1 cellular context compared by ENCODE assay signal in genomic region chr7:81209059-81209458, GRCh38.
TF ChIP-seq lines count a peak whose summit lies in the region.

No MANE protein-coding gene starts in this region.

TF ChIP-seq in K562, 482 proteins besides CTCF, POLR2A, EP300 and RAD21 (continued from another document):
- TF ChIP-seq ZNF592 (IDR thresholded peaks at IDR 0.05) = peak; percentile 70
- TF ChIP-seq NCOR1 (IDR thresholded peaks at IDR 0.05) = peak; percentile 70
- peak; percentile 44; the same call in 1 of the 2 replicates for TF ChIP-seq MYNN (IDR thresholded peaks at IDR 0.05)
- TF ChIP-seq MYNN (CRISPR knock-in tag; IDR thresholded peaks at IDR 0.05) = no peak
- peak; percentile 90 for TF ChIP-seq ZNF316 (IDR thresholded peaks at IDR 0.05)
- TF ChIP-seq NFE2 (IDR thresholded peaks at IDR 0.05; ENCODE audit: low read depth) = peak; percentile 86
- no peak for TF ChIP-seq NR2C1 (IDR thresholded peaks at IDR 0.05)
- 0 out of 2 replicates have a peak, but pooled peaks have one; percentile 27 for TF ChIP-seq NR2C1 (tag; IDR thresholded peaks at IDR 0.05)
- TF ChIP-seq, protein P1, sequence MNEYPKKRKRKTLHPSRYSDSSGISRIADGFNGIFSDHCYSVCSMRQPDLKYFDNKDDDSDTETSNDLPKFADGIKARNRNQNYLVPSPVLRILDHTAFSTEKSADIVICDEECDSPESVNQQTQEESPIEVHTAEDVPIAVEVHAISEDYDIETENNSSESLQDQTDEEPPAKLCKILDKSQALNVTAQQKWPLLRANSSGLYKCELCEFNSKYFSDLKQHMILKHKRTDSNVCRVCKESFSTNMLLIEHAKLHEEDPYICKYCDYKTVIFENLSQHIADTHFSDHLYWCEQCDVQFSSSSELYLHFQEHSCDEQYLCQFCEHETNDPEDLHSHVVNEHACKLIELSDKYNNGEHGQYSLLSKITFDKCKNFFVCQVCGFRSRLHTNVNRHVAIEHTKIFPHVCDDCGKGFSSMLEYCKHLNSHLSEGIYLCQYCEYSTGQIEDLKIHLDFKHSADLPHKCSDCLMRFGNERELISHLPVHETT (CRISPR knock-in tag; conservative IDR thresholded peaks at IDR 0.05 in 1 of 2, IDR thresholded peaks at IDR 0.05 in 1 of 2) = peak in 1 of 2 experiments; percentile 55; a peak in 1 of 4 replicates
- TF ChIP-seq ZNF586 (CRISPR knock-in tag; conservative IDR thresholded peaks at IDR 0.05) = no peak
- peak in 1 of 2 experiments; percentile 28; a peak in 1 of 4 replicates for TF ChIP-seq KDM1A (IDR thresholded peaks at IDR 0.05)
- peak; percentile 79 for TF ChIP-seq TAL1 (IDR thresholded peaks at IDR 0.05)
- peak; percentile 62; the same call in 1 of the 2 replicates for TF ChIP-seq CTBP1 (IDR thresholded peaks at IDR 0.05; ENCODE audit: borderline replicate concordance)
- TF ChIP-seq, protein P2, sequence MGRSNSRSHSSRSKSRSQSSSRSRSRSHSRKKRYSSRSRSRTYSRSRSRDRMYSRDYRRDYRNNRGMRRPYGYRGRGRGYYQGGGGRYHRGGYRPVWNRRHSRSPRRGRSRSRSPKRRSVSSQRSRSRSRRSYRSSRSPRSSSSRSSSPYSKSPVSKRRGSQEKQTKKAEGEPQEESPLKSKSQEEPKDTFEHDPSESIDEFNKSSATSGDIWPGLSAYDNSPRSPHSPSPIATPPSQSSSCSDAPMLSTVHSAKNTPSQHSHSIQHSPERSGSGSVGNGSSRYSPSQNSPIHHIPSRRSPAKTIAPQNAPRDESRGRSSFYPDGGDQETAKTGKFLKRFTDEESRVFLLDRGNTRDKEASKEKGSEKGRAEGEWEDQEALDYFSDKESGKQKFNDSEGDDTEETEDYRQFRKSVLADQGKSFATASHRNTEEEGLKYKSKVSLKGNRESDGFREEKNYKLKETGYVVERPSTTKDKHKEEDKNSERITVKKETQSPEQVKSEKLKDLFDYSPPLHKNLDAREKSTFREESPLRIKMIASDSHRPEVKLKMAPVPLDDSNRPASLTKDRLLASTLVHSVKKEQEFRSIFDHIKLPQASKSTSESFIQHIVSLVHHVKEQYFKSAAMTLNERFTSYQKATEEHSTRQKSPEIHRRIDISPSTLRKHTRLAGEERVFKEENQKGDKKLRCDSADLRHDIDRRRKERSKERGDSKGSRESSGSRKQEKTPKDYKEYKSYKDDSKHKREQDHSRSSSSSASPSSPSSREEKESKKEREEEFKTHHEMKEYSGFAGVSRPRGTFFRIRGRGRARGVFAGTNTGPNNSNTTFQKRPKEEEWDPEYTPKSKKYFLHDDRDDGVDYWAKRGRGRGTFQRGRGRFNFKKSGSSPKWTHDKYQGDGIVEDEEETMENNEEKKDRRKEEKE (IDR thresholded peaks at IDR 0.05; ENCODE audit: borderline replicate concordance in 1 of 2, control insufficient read depth in 1 of 2, low read depth in 2 of 2, low read length in 1 of 2) = no peak
